11 cellular contexts compared by ENCODE assay signal in the genomic region with DNA sequence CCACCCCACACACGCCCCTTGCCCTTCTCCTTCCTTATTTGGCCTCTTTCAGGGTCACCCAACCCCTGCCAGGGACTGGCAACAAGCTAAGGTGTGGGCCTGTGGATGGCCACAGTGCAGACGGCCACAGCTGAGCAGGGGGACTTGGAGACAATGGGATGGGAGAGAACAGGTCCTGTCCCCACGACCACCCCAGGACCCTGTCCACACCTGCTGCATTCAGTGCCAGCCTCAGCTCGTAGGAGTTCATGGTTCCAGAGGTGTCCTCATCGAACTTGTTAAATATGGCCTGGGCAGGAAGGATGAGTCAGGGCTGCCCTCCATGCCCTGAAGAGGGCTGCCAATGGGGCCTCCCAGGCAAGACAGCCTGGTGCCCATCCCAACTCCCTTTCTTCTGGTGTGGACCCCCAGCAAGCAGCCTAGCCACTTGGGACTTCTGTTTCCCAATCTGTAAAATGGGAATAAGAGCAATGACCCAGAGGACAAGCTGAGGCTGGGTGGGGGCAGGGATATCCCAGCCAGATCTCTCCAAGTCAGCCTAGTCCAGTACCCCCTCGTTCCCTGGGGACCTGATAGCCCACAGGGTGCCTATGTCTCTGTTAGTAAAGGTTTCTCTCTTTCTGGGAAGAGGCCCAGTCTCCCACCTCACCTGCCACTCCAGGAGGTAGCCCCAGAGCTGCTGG. TPM values are rescaled to one million over a fixed set of nuclear protein-coding genes. Genes with fewer than 3 reads are reported as not detected.
DNase-seq lines count a peak whose midpoint lies in the region; ATAC-seq and TF ChIP-seq lines count a peak whose summit lies in the region.
"Had no signal": no experiment of that assay in that cellular context is flagged by ENCODE, and none has a peak within 500 bp of the region (broad histone marks: within the 10 kb centered on the region; RNA-seq: fewer than 3 reads in every experiment).

No MANE protein-coding gene starts in this region.

- H3K79me1 ChIP-seq in mesenchymal stem cell (replicated peaks; ENCODE audit: low read length, poor library complexity, severe bottlenecking), result peaks cover 4% of the 10 kb centered on the region

- no peak overlapping the region for H3K23ac ChIP-seq in mesenchymal stem cell (ENCODE audit: low read length in 2 of 2)

- H2BK5ac ChIP-seq in mesenchymal stem cell (ENCODE audit: low read depth, low read length, poor library complexity, severe bottlenecking), result no peak overlapping the region

- no peak overlapping the region for H3K4me3 ChIP-seq in ascending aorta
- no peak overlapping the region for H3K4me3 ChIP-seq in mesenchymal stem cell (ENCODE audit: insufficient read depth in 1 of 2, low read depth in 1 of 2, low read length in 2 of 2)
- H3K4me3 ChIP-seq in aorta (ENCODE audit: low read length in 2 of 2), result no peak overlapping the region

- peak overlapping the region; percentile 68 to 71 for H3K27ac ChIP-seq in ascending aorta
- peak overlapping the region; percentile 82 for H3K27ac ChIP-seq in mesenchymal stem cell (ENCODE audit: low read length, poor library complexity, severe bottlenecking)
- peak overlapping the region in 1 of 2 donors; percentile 15 for H3K27ac ChIP-seq in aorta (ENCODE audit: low read depth in 1 of 2, low read length in 2 of 2)

- H2AFZ ChIP-seq in mesenchymal stem cell (ENCODE audit: low read depth, low read length), result no peak overlapping the region

- 82% methylated on average over 6 of the region's 6 CpGs for WGBS in mesenchymal stem cell
- WGBS in aorta, 2 donors, result 55 to 64% methylated on average over 6 of the region's 6 CpGs

- H3K14ac ChIP-seq in mesenchymal stem cell (ENCODE audit: low read length in 2 of 2), result no peak overlapping the region

- peak overlapping the region; percentile 44 for H4K91ac ChIP-seq in mesenchymal stem cell (ENCODE audit: low read length)

- TF ChIP-seq CTCF in ascending aorta (IDR thresholded peaks at IDR 0.05), result no peak

- H3K4me2 ChIP-seq in mesenchymal stem cell (ENCODE audit: low read length, poor library complexity, severe bottlenecking), result no peak overlapping the region

- intact Hi-C loops in Right ventricle myocardium inferior (cut with DNase I) (loop anchor here (2.0 to 5.0 kb wide), 2 partner anchors 35 to 99 kb away; a partner anchor contains a TSS), Right ventricle myocardium superior (cut with DNase I) (no loop called here), ascending aorta (cut with DNase I) (loop anchor here (2.0 to 5.0 kb wide), 2 partner anchors 85 to 114 kb away; a partner anchor contains a TSS), aorta (cut with DNase I) (loop anchor here in 1 of 2 donors (5.0 to 10.0 kb wide), 2 partner anchors 99 to 339 kb away; a partner anchor contains a TSS)

- H3K36me3 ChIP-seq in ascending aorta (peaks cover 24 to 34% of the 10 kb centered on the region in 2 donors), mesenchymal stem cell (ENCODE audit: control insufficient read depth in 1 of 2, insufficient read depth in 2 of 2, low read depth in 1 of 2, low read length in 2 of 2) (peaks cover 26 to 51% of the 10 kb centered on the region in 2 experiments), aorta (ENCODE audit: control insufficient read depth in 1 of 2, insufficient read depth in 2 of 2, low read length in 1 of 2) (peaks cover 0 to 12% of the 10 kb centered on the region in 2 donors)

- no peak overlapping the region for H2BK120ac ChIP-seq in mesenchymal stem cell (ENCODE audit: low read depth, low read length)

- peak overlapping the region; percentile 82 for H2BK15ac ChIP-seq in mesenchymal stem cell (ENCODE audit: low read depth, poor library complexity, severe bottlenecking)

- H2BK12ac ChIP-seq in mesenchymal stem cell (ENCODE audit: low read length in 2 of 2), result peak overlapping the region in 1 of 2 experiments; percentile 21

- H3K4me1 ChIP-seq in ascending aorta (peaks cover 6 to 20% of the 10 kb centered on the region in 2 donors), mesenchymal stem cell (ENCODE audit: control insufficient read depth, insufficient read depth, low read depth, low read length) (peaks cover 46% of the 10 kb centered on the region), aorta (ENCODE audit: control insufficient read depth in 1 of 2, insufficient read depth in 2 of 2, low read length in 2 of 2) (no peaks in the 10 kb centered on the region)

- H3K9ac ChIP-seq in mesenchymal stem cell (ENCODE audit: low read length), result no peak overlapping the region

- H2AK5ac ChIP-seq in mesenchymal stem cell (ENCODE audit: low read length, severe bottlenecking), result peak overlapping the region; percentile 65

- peak overlapping the region in 1 of 2 experiments; percentile 48 for H3K4ac ChIP-seq in mesenchymal stem cell (ENCODE audit: low read depth in 1 of 2, low read length in 2 of 2)

- DNase-seq in Right ventricle myocardium inferior (ENCODE audit: missing footprints) (peak; percentile 49), Right ventricle myocardium superior (no peak), ascending aorta (ENCODE audit: low spot score in 2 of 2) (peak in 1 of 2 donors; percentile 70), mesenchymal stem cell (peak; percentile 28), aorta (peak; percentile 51 to 78)
- DNase-seq: COR-L47, cortex of kidney, SIG-M5 had no signal

- no peak for ATAC-seq in Right ventricle myocardium inferior
- no peak for ATAC-seq in Right ventricle myocardium superior (ENCODE audit: poor library complexity)
- ATAC-seq in aorta (ENCODE audit: low FRiP score), result no peak
- ATAC-seq in HG03159 (IDR thresholded peaks at IDR 0.05; ENCODE audit: unreplicated experiment), result no peak
- no peak for ATAC-seq in GM19023 (IDR thresholded peaks at IDR 0.05; ENCODE audit: unreplicated experiment)
- no peak for ATAC-seq in HG02571 (IDR thresholded peaks at IDR 0.05; ENCODE audit: unreplicated experiment)

- peak overlapping the region in 1 of 2 experiments; percentile 71 for H3K18ac ChIP-seq in mesenchymal stem cell (ENCODE audit: low read depth in 1 of 2, low read length in 2 of 2)

- H3K9me3 ChIP-seq in ascending aorta, result no peaks in the 10 kb centered on the region
- H3K9me3 ChIP-seq in mesenchymal stem cell (ENCODE audit: control insufficient read depth, low read length), result no peaks in the 10 kb centered on the region
- H3K9me3 ChIP-seq in aorta (ENCODE audit: control insufficient read depth, low read length), result no peaks in the 10 kb centered on the region

- H3K27me3 ChIP-seq in ascending aorta (no peaks in the 10 kb centered on the region), mesenchymal stem cell (ENCODE audit: control insufficient read depth in 1 of 2, insufficient read depth in 1 of 2, low read length in 2 of 2) (peaks cover 0 to 13% of the 10 kb centered on the region in 2 experiments), aorta (ENCODE audit: control insufficient read depth in 1 of 2, insufficient read depth in 2 of 2, low read length in 1 of 2) (no peaks in the 10 kb centered on the region)

- peak overlapping the region; percentile 19 for H4K8ac ChIP-seq in mesenchymal stem cell (ENCODE audit: low read length)

RNA-seq across cellular contexts. Expression of a gene that starts 10.6 kb away (rescaled TPM):
- not detected for total RNA-seq in Right ventricle myocardium inferior
- total RNA-seq in Right ventricle myocardium superior, result not detected
- total RNA-seq in ascending aorta, result not detected
- polyA plus RNA-seq in mesenchymal stem cell (2013, experiment 1 of 2), result 1.6 TPM
- polyA plus RNA-seq in mesenchymal stem cell (2013, experiment 2 of 2), result 1.5 TPM
- 1 to 10 TPM; 1.9 to 2.8 TPM for total RNA-seq in aorta
- 1 to 10 TPM; 1.0 to 4.5 TPM for polyA plus RNA-seq in aorta

RNA-seq across cellular contexts. Expression of a gene that starts 39.7 kb away (rescaled TPM):
- total RNA-seq in Right ventricle myocardium inferior, result not detected
- not detected for total RNA-seq in Right ventricle myocardium superior
- not detected for total RNA-seq in ascending aorta
- not detected for polyA plus RNA-seq in mesenchymal stem cell (2013, experiment 1 of 2)
- not detected for polyA plus RNA-seq in mesenchymal stem cell (2013, experiment 2 of 2)
- not detected for total RNA-seq in aorta
- not detected for polyA plus RNA-seq in aorta

RNA-seq across cellular contexts. Expression of a gene that starts 55.4 kb away (rescaled TPM):
- total RNA-seq in Right ventricle myocardium inferior, result not detected
- not detected for total RNA-seq in Right ventricle myocardium superior
- not detected for total RNA-seq in ascending aorta
- not detected for polyA plus RNA-seq in mesenchymal stem cell (2013, experiment 1 of 2)
- not detected for polyA plus RNA-seq in mesenchymal stem cell (2013, experiment 2 of 2)
- not detected for total RNA-seq in aorta
- not detected for polyA plus RNA-seq in aorta
